Comparison of ENCODE assay signal across 18 cellular contexts in genomic region chr1:187443939-187444338, GRCh38.
A peak's percentile ranks its signal among the peaks of the same experiment; 100 is the strongest.
DNase-seq lines count a peak whose midpoint lies in the region; ATAC-seq and TF ChIP-seq lines count a peak whose summit lies in the region.
"Had no signal": no experiment of that assay in that cellular context is flagged by ENCODE, and none has a peak within 500 bp of the region (broad histone marks: within the 10 kb centered on the region; RNA-seq: fewer than 3 reads in every experiment).

No MANE protein-coding gene starts in this region.

- no peaks in the 10 kb centered on the region for H3K27me3 ChIP-seq in ACC112 (ENCODE audit: insufficient read depth, low read length)
- H3K27me3 ChIP-seq: BLaER1 treated with 17β-estradiol and CSF1 and Interleukin-3, amounts not matched to agents 10 nM and 100 nM had no signal

- peak; percentile 46 for DNase-seq in OCI-M1 (lab: John Stamatoyannopoulos, UW)
- peak; percentile 3 for DNase-seq in fibroblast of peridontal ligament (ENCODE audit: extremely low read depth)
- no peak for DNase-seq in kidney tubule cell (ENCODE audit: low spot score)
- DNase-seq in natural killer cell, result no peak
- no peak for DNase-seq in medulla oblongata (ENCODE audit: extremely low spot score)
- DNase-seq in lower leg skin (ENCODE audit: low spot score in 2 of 2), result no peak
- DNase-seq: 8988T; Calu3; CD8-positive, alpha-beta T cell; DMS79 treated with DMSO at 0.1 percent for 48 hours; GOT3 had no signal

- no peak overlapping the region for H3K27ac Mint-ChIP-seq in natural killer cell
- H3K27ac Mint-ChIP-seq: B cell; CD8-positive, alpha-beta T cell; IgD-negative memory B cell had no signal

- no peak for TF ChIP-seq POLR2A in lower leg skin (IDR thresholded peaks at IDR 0.05)

- no peaks in the 10 kb centered on the region for H3K27me3 Mint-ChIP-seq in natural killer cell (ENCODE audit: low read depth in 2 of 2)
- H3K27me3 Mint-ChIP-seq: B cell, IgD-negative memory B cell had no signal

- no peaks in the 10 kb centered on the region for H3K79me2 ChIP-seq in ACC112 (ENCODE audit: control insufficient read depth, insufficient read depth, low read length, unreplicated experiment)

- peaks cover 7 to 8% of the 10 kb centered on the region in 2 donors for H3K9me3 Mint-ChIP-seq in natural killer cell

- TF ChIP-seq CTCF in natural killer cell (IDR thresholded peaks at IDR 0.05) (no peak), lower leg skin (IDR thresholded peaks at IDR 0.05) (no peak)

- peaks cover 21% of the 10 kb centered on the region for H3K36me3 Mint-ChIP-seq in natural killer cell
- H3K36me3 Mint-ChIP-seq: CD8-positive, alpha-beta T cell; IgD-negative memory B cell had no signal

- peak; percentile 36 for ATAC-seq in GM18868 (IDR thresholded peaks at IDR 0.05; ENCODE audit: unreplicated experiment)
- ATAC-seq in natural killer cell, result no peak
- ATAC-seq: CD8-positive, alpha-beta T cell; HepG2 had no signal

- H3K4me1 Mint-ChIP-seq in natural killer cell, result no peaks in the 10 kb centered on the region
- H3K4me1 Mint-ChIP-seq: B cell, IgD-negative memory B cell had no signal

- intact Hi-C loops in natural killer cell (cut with micrococcal nuclease), result no loop called here
- intact Hi-C loops in lower leg skin (cut with DNase I; ENCODE audit: low total_unique reads), result no loop called here

- H2AFZ ChIP-seq in ACC112 (ENCODE audit: low read length, unreplicated experiment), result peak overlapping the region; percentile 11

- H3K4me1 ChIP-seq in ACC112 (ENCODE audit: control insufficient read depth, insufficient read depth, low read length, unreplicated experiment), result peaks cover 4% of the 10 kb centered on the region
- H3K4me1 ChIP-seq: BLaER1 treated with 17β-estradiol and CSF1 and Interleukin-3, amounts not matched to agents 10 nM and 100 nM; HAP-1 had no signal

- no peak overlapping the region for H3K27ac ChIP-seq in ACC112 (ENCODE audit: low read depth, low read length)
- H3K27ac ChIP-seq: BLaER1 treated with 17β-estradiol and CSF1 and Interleukin-3, amounts not matched to agents 10 nM and 100 nM had no signal

- WGBS in lower leg skin, 2 donors, result 69 to 84% methylated on average over 3 of the region's 3 CpGs

- H3K4me3 ChIP-seq in ACC112 (ENCODE audit: low read depth, low read length) (peak overlapping the region; percentile 37; the same call in 1 of the 2 replicates), lower leg skin (ENCODE audit: low read depth, poor library complexity, severe bottlenecking) (no peak overlapping the region)
- H3K4me3 ChIP-seq: BLaER1 treated with 17β-estradiol and CSF1 and Interleukin-3, amounts not matched to agents 10 nM and 100 nM; HAP-1 had no signal

- no peak overlapping the region for H3K4me3 Mint-ChIP-seq in natural killer cell
- H3K4me3 Mint-ChIP-seq: B cell; CD8-positive, alpha-beta T cell; IgD-negative memory B cell had no signal

- H3K36me3 ChIP-seq in ACC112 (ENCODE audit: insufficient read depth, low read length), result no peaks in the 10 kb centered on the region
- H3K36me3 ChIP-seq: BLaER1 treated with 17β-estradiol and CSF1 and Interleukin-3, amounts not matched to agents 10 nM and 100 nM; HAP-1 had no signal

Comparison
In these comparisons a context has a peak if more than half of its experiments do, and no peak if none do; other contexts are left out.
1. DNase-seq: peak in OCI-M1 (single experiment) and fibroblast of peridontal ligament (single experiment); none in kidney tubule cell (single experiment), natural killer cell (single experiment), medulla oblongata (single experiment) and lower leg skin (0 of 2).